In genomic region chr2:69214898-69215297, GRCh38 we compare ENCODE assay signal across 15 cellular contexts.
DNase-seq lines count a peak whose midpoint lies in the region; ATAC-seq and TF ChIP-seq lines count a peak whose summit lies in the region.
"Had no signal": no experiment of that assay in that cellular context is flagged by ENCODE, and none has a peak within 500 bp of the region (broad histone marks: within the 10 kb centered on the region; RNA-seq: fewer than 3 reads in every experiment).

No MANE protein-coding gene starts in this region.

- H3K4me1 ChIP-seq in thoracic aorta (ENCODE audit: control insufficient read depth in 1 of 2, low read depth in 2 of 2) (peaks cover 34 to 83% of the 10 kb centered on the region in 2 donors), HAP-1 (no peaks in the 10 kb centered on the region)

- DNase-seq in DMS 273 (lab: John Stamatoyannopoulos, UW; ENCODE audit: unreplicated experiment) = peak; percentile 53
- DNase-seq in DMS 273 treated with DMSO at 0.1 percent for 48 hours (lab: John Stamatoyannopoulos, UW) = no peak
- peak; percentile 59 for DNase-seq in astrocyte of the spinal cord (ENCODE audit: low read depth, low spot score)
- DNase-seq in left ventricle myocardium superior = peak; percentile 42
- DNase-seq in thoracic aorta (ENCODE audit: low spot score) = no peak
- DNase-seq in DMS153 treated with DMSO at 0.1 percent for 48 hours (lab: John Stamatoyannopoulos, UW; ENCODE audit: unreplicated experiment) = no peak
- DNase-seq in HAP-1 (ENCODE audit: low spot score in 2 of 2) = no peak
- no peak for DNase-seq in NOMO-1 treated with dmso at 0.1 percent for 144 hours (lab: John Stamatoyannopoulos, UW; ENCODE audit: unreplicated experiment)
- DNase-seq: activated CD4-positive, alpha-beta T cell treated with anti-CD3 and anti-CD28 coated beads for 4 hours; activated gamma-delta T cell treated with Interleukin-2 at 50 U/mL for 16 hours; cortex of kidney; Karpas-422; NCI-H446; SIG-M5 had no signal

- H3K36me3 ChIP-seq in thoracic aorta (no peaks in the 10 kb centered on the region), HAP-1 (replicated peaks) (no peaks in the 10 kb centered on the region)

- H3K27ac ChIP-seq in thoracic aorta = peak overlapping the region; percentile 62 to 69
- H3K27ac ChIP-seq: 22Rv1 had no signal

- in situ Hi-C loops in astrocyte of the spinal cord (cut with HindIII; ENCODE audit: low sequenced_read_pairs) = no loop called here
- in situ Hi-C loops in HAP-1 (cut with MboI; ENCODE audit: low sequenced_read_pairs) = no loop called here

- ATAC-seq in left ventricle myocardium superior (peak; percentile 85), thoracic aorta (ENCODE audit: insufficient number of reproducible peaks, low FRiP score, low read depth) (no peak)

- intact Hi-C loops in left ventricle myocardium superior (cut with micrococcal nuclease) = no loop called here

- no peak overlapping the region for H3K4me3 ChIP-seq in astrocyte of the spinal cord (ENCODE audit: low read depth, low read length)
- no peak overlapping the region for H3K4me3 ChIP-seq in thoracic aorta
- no peak overlapping the region for H3K4me3 ChIP-seq in HAP-1

- TF ChIP-seq CTCF in astrocyte of the spinal cord (IDR thresholded peaks at IDR 0.05; ENCODE audit: low read depth, low read length) (no peak), thoracic aorta (IDR thresholded peaks at IDR 0.05) (no peak)

- no peaks in the 10 kb centered on the region for H3K27me3 ChIP-seq in thoracic aorta (replicated peaks; ENCODE audit: insufficient read depth)
- H3K27me3 ChIP-seq in HAP-1 (ENCODE audit: low read depth) = no peaks in the 10 kb centered on the region

- H3K9me3 ChIP-seq in thoracic aorta = no peaks in the 10 kb centered on the region
- H3K9me3 ChIP-seq in HAP-1 = no peaks in the 10 kb centered on the region

Comparison
In these comparisons a context has a peak if more than half of its experiments do, and no peak if none do; other contexts are left out.
1. DNase-seq: peak in DMS 273 (single experiment), astrocyte of the spinal cord (single experiment) and left ventricle myocardium superior (single experiment); none in DMS 273 treated with DMSO at 0.1 percent for 48 hours (single experiment), thoracic aorta (single experiment), DMS153 treated with DMSO at 0.1 percent for 48 hours (single experiment), HAP-1 (0 of 2) and NOMO-1 treated with dmso at 0.1 percent for 144 hours (single experiment).